Comparison of ENCODE assay signal across 8 cellular contexts in genomic region chr3:146747928-146748327, GRCh38.
DNase-seq lines count a peak whose midpoint lies in the region; ATAC-seq and TF ChIP-seq lines count a peak whose summit lies in the region.

No MANE protein-coding gene starts in this region.

- 20% methylated on average over 2 of the region's 4 CpGs for WGBS in mesenchymal stem cell

- peak; percentile 61 for TF ChIP-seq CTCF in astrocyte of the spinal cord (IDR thresholded peaks at IDR 0.05; ENCODE audit: low read depth, low read length)

- H3K36me3 ChIP-seq in mesenchymal stem cell (ENCODE audit: control insufficient read depth in 1 of 2, insufficient read depth in 2 of 2, low read depth in 1 of 2, low read length in 2 of 2) = no peaks in the 10 kb centered on the region

- no peak overlapping the region for H2BK120ac ChIP-seq in mesenchymal stem cell (ENCODE audit: low read depth, low read length)

- no peak overlapping the region for H4K91ac ChIP-seq in mesenchymal stem cell (ENCODE audit: low read length)

- no peak overlapping the region for H2BK12ac ChIP-seq in mesenchymal stem cell (ENCODE audit: low read length in 2 of 2)

- H3K23ac ChIP-seq in mesenchymal stem cell (ENCODE audit: low read length in 2 of 2) = no peak overlapping the region

- in situ Hi-C loops in astrocyte of the spinal cord (cut with HindIII; ENCODE audit: low sequenced_read_pairs) = no loop called here

- ATAC-seq in GM18861 (IDR thresholded peaks at IDR 0.05; ENCODE audit: unreplicated experiment) (no peak), GM21576 (IDR thresholded peaks at IDR 0.05; ENCODE audit: unreplicated experiment) (no peak), HG02610 (IDR thresholded peaks at IDR 0.05; ENCODE audit: unreplicated experiment) (no peak)

- H3K4me3 ChIP-seq in astrocyte of the spinal cord (ENCODE audit: low read depth, low read length) = no peak overlapping the region
- H3K4me3 ChIP-seq in mesenchymal stem cell (ENCODE audit: insufficient read depth in 1 of 2, low read depth in 1 of 2, low read length in 2 of 2) = no peak overlapping the region

- H3K14ac ChIP-seq in mesenchymal stem cell (ENCODE audit: low read length in 2 of 2) = no peak overlapping the region

- no peak overlapping the region for H3K18ac ChIP-seq in mesenchymal stem cell (ENCODE audit: low read depth in 1 of 2, low read length in 2 of 2)

- no peaks in the 10 kb centered on the region for H3K9me3 ChIP-seq in mesenchymal stem cell (ENCODE audit: control insufficient read depth, low read length)

- no peak overlapping the region for H2AFZ ChIP-seq in mesenchymal stem cell (ENCODE audit: low read depth, low read length)

- peak overlapping the region; percentile 31 for H2AK5ac ChIP-seq in mesenchymal stem cell (ENCODE audit: low read length, severe bottlenecking)

- H3K79me1 ChIP-seq in mesenchymal stem cell (replicated peaks; ENCODE audit: low read length, poor library complexity, severe bottlenecking) = no peaks in the 10 kb centered on the region

- no peaks in the 10 kb centered on the region for H3K27me3 ChIP-seq in mesenchymal stem cell (ENCODE audit: control insufficient read depth in 1 of 2, insufficient read depth in 1 of 2, low read length in 2 of 2)

- H3K4me2 ChIP-seq in mesenchymal stem cell (ENCODE audit: low read length, poor library complexity, severe bottlenecking) = no peak overlapping the region

- H4K8ac ChIP-seq in mesenchymal stem cell (ENCODE audit: low read length) = no peak overlapping the region

- H2BK15ac ChIP-seq in mesenchymal stem cell (ENCODE audit: low read depth, poor library complexity, severe bottlenecking) = no peak overlapping the region

- H3K4ac ChIP-seq in mesenchymal stem cell (ENCODE audit: low read depth in 1 of 2, low read length in 2 of 2) = no peak overlapping the region

- peak overlapping the region; percentile 77 for H3K27ac ChIP-seq in mesenchymal stem cell (ENCODE audit: low read length, poor library complexity, severe bottlenecking)

- no peak overlapping the region for H2BK5ac ChIP-seq in mesenchymal stem cell (ENCODE audit: low read depth, low read length, poor library complexity, severe bottlenecking)

- peak overlapping the region; percentile 72 for H3K9ac ChIP-seq in mesenchymal stem cell (ENCODE audit: low read length)

- DNase-seq in AG20443 (ENCODE audit: low spot score) = peak; percentile 34
- DNase-seq in HS-27A (ENCODE audit: low read depth) = peak; percentile 29
- DNase-seq in astrocyte of the spinal cord (ENCODE audit: low read depth, low spot score) = peak; percentile 79
- peak; percentile 51 for DNase-seq in mesenchymal stem cell
- DNase-seq in GDM1 (lab: John Stamatoyannopoulos, UW) = no peak

- H3K4me1 ChIP-seq in mesenchymal stem cell (ENCODE audit: control insufficient read depth, insufficient read depth, low read depth, low read length) = peaks cover 1% of the 10 kb centered on the region
